Comparison of ENCODE assay signal across 8 cellular contexts in the genomic region with DNA sequence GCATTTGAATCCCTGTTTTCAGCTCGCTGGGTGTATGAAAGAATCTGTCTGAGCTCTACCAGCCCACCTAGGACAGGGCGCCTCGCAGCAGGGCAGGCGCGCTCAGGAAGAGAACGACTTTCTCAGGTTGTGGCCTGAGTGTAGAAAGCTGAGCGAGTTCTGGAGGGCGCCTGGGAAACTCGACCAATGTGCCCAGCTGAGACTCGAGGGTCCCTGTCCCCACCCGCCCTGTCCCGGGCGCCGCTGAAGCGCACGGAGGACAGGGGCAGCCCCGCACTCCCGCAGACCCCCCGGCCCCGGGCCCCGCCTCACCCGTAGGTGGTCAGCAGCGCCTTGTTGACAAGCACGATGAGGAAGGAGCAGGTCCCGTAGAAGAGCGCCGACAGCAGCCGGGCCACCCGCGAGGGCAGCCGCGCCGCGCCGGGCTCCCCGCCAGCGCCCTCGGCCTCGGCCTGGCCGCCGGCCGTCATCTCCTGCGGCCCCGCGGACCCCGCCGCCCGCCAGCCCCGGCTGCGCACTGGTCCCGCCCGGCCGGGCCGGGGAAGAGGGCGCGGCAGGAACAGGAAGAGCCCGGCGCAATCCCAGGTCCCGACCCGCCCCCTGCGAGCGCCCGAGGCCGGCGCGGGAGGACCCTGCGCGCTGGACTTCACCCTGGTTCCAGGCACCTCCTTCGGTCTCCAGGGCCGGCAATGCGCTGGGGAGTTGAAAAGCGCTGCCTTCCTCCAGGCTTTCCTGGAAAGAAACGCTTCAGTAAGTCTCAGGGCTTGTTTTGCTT. TPM values are rescaled to one million over a fixed set of nuclear protein-coding genes. Genes with fewer than 3 reads are reported as not detected.
DNase-seq lines count a peak whose midpoint lies in the region; ATAC-seq and TF ChIP-seq lines count a peak whose summit lies in the region.

A gene (minus strand): TSS at position 547 of the 775 bp plus-strand sequence. CDS start 77 bp downstream, at position 470.

- TF ChIP-seq CTCF in smooth muscle cell (IDR thresholded peaks at IDR 0.05; ENCODE audit: borderline replicate concordance, insufficient read depth, poor library complexity, severe bottlenecking), result no peak

- CTCF ChIA-PET in CD4-positive, alpha-beta memory T cell (lab: Charles Lee; ENCODE audit: partially characterized antibody), result interaction anchor here (1.0 to 2.0 kb wide), 5 partner anchors 16 to 66 kb away, joined by 3 to 6 read pairs (median 5); no protein-coding TSS in a partner anchor

- no peak for ATAC-seq in HG03108 (IDR thresholded peaks at IDR 0.05; ENCODE audit: unreplicated experiment)

- H3K27me3 Mint-ChIP-seq in CD4-positive, alpha-beta memory T cell, result no peaks in the 10 kb centered on the region
- no peaks in the 10 kb centered on the region for H3K27me3 Mint-ChIP-seq in T-helper 2 cell treated with Interferon-gamma antibody and Interleukin-4, amounts not matched to agents 5 μg/mL and 100 μg/mL, for 36 hours (ENCODE audit: low read depth)

- peak within 1 kb of the TSS; percentile 47 for H3K9ac ChIP-seq in smooth muscle cell (ENCODE audit: low read depth)

- H2AFZ ChIP-seq in smooth muscle cell (ENCODE audit: low read depth), result peak within 1 kb of the TSS; percentile 99

- H3K27ac ChIP-seq in CD4-positive, alpha-beta memory T cell (ENCODE audit: low read depth, low read length), result peak within 1 kb of the TSS; percentile 65
- H3K27ac ChIP-seq in layer of hippocampus (ENCODE audit: low read depth, low read length) (peak within 1 kb of the TSS; percentile 85), smooth muscle cell (ENCODE audit: low read depth) (peak within 1 kb of the TSS; percentile 11)

- H3K4me1 ChIP-seq in CD4-positive, alpha-beta memory T cell (ENCODE audit: insufficient read depth, low read length), result peaks cover 27% of the 10 kb centered on the region
- H3K4me1 ChIP-seq in smooth muscle cell (ENCODE audit: low read depth), result peaks cover 7% of the 10 kb centered on the region

- H3K9me3 ChIP-seq in CD4-positive, alpha-beta memory T cell (ENCODE audit: control insufficient read depth in 1 of 2, low read length in 2 of 2), result no peaks in the 10 kb centered on the region
- no peaks in the 10 kb centered on the region for H3K9me3 ChIP-seq in smooth muscle cell (replicated peaks; ENCODE audit: low read depth)

- H4K20me1 ChIP-seq in smooth muscle cell (ENCODE audit: low read depth), result peaks cover 1% of the 10 kb centered on the region

- H3F3A ChIP-seq in smooth muscle cell (ENCODE audit: low read depth), result no peaks in the 10 kb centered on the region

- peak within 1 kb of the TSS; percentile 97 for H3K4me2 ChIP-seq in smooth muscle cell

- POLR2A ChIA-PET in CD4-positive, alpha-beta memory T cell (lab: Charles Lee; ENCODE audit: partially characterized antibody), result interaction anchor here (0.6 to 5.1 kb wide), 9 partner anchors 9 to 1057 kb away, joined by 3 to 30 read pairs (median 6); a partner anchor contains a TSS

- no peaks in the 10 kb centered on the region for H3K9me3 Mint-ChIP-seq in CD4-positive, alpha-beta memory T cell
- no peaks in the 10 kb centered on the region for H3K9me3 Mint-ChIP-seq in T-helper 2 cell treated with Interferon-gamma antibody and Interleukin-4, amounts not matched to agents 5 μg/mL and 100 μg/mL, for 36 hours

- peak in 2 of 5 donors; percentile 12 to 13 for DNase-seq in CD4-positive, alpha-beta memory T cell
- DNase-seq in HCEC 1CT, result peak; percentile 72
- no peak for DNase-seq in T-helper 2 cell treated with Interferon-gamma antibody and Interleukin-4, amounts not matched to agents 5 μg/mL and 100 μg/mL, for 36 hours (ENCODE audit: low spot score)
- DNase-seq in dermis microvascular lymphatic vessel endothelial cell (ENCODE audit: low read depth in 2 of 2), result peak in 1 of 2 donors; percentile 69
- peak; percentile 34 for DNase-seq in smooth muscle cell (lab: John Stamatoyannopoulos, UW; ENCODE audit: unreplicated experiment)
- no peak for DNase-seq in NCI-H1694 treated with DMSO at 0.1 percent for 48 hours (lab: John Stamatoyannopoulos, UW)

- peak within 1 kb of the TSS; percentile 61 to 71 for H3K4me3 ChIP-seq in CD4-positive, alpha-beta memory T cell (ENCODE audit: low read length in 2 of 2)
- H3K4me3 ChIP-seq in smooth muscle cell, result peak within 1 kb of the TSS; percentile 89

- peaks cover 27 to 49% (median 35%) of the 10 kb centered on the region in 4 donors for H3K4me1 Mint-ChIP-seq in CD4-positive, alpha-beta memory T cell
- peaks cover 10% of the 10 kb centered on the region for H3K4me1 Mint-ChIP-seq in T-helper 2 cell treated with Interferon-gamma antibody and Interleukin-4, amounts not matched to agents 5 μg/mL and 100 μg/mL, for 36 hours (ENCODE audit: low read depth)

- H3K27ac Mint-ChIP-seq in CD4-positive, alpha-beta memory T cell, result peak within 1 kb of the TSS; percentile 81 to 94 (median 87)
- H3K27ac Mint-ChIP-seq in T-helper 2 cell treated with Interferon-gamma antibody and Interleukin-4, amounts not matched to agents 5 μg/mL and 100 μg/mL, for 36 hours, result peak within 1 kb of the TSS; percentile 60

- H3K36me3 Mint-ChIP-seq in CD4-positive, alpha-beta memory T cell, result peaks cover 13 to 17% of the 10 kb centered on the region in 2 donors
- H3K36me3 Mint-ChIP-seq in T-helper 2 cell treated with Interferon-gamma antibody and Interleukin-4, amounts not matched to agents 5 μg/mL and 100 μg/mL, for 36 hours (ENCODE audit: low read depth), result peaks cover 39% of the 10 kb centered on the region

- H3K36me3 ChIP-seq in CD4-positive, alpha-beta memory T cell (ENCODE audit: insufficient read depth, low read length), result no peaks in the 10 kb centered on the region
- H3K36me3 ChIP-seq in smooth muscle cell (ENCODE audit: low read depth), result no peaks in the 10 kb centered on the region

- H3K79me2 ChIP-seq in smooth muscle cell (ENCODE audit: low read depth), result peaks cover 15% of the 10 kb centered on the region

- H3K4me3 Mint-ChIP-seq in CD4-positive, alpha-beta memory T cell, result peak within 1 kb of the TSS; percentile 84 to 94 (median 90)
- peak within 1 kb of the TSS; percentile 75 for H3K4me3 Mint-ChIP-seq in T-helper 2 cell treated with Interferon-gamma antibody and Interleukin-4, amounts not matched to agents 5 μg/mL and 100 μg/mL, for 36 hours

- intact Hi-C loops in CD4-positive, alpha-beta memory T cell (cut with micrococcal nuclease), result loop anchor here (1.0 to 2.0 kb wide), 2 partner anchors 35 to 68 kb away; a partner anchor contains a TSS

- 3% methylated on average over 26 of the region's 73 CpGs for WGBS in smooth muscle cell (ENCODE audit: low lambda C conversion rate)

- H3K27me3 ChIP-seq in CD4-positive, alpha-beta memory T cell (ENCODE audit: insufficient read depth, low read length), result no peaks in the 10 kb centered on the region
- H3K27me3 ChIP-seq in layer of hippocampus (ENCODE audit: control insufficient read depth, insufficient read depth, low read length) (no peaks in the 10 kb centered on the region), smooth muscle cell (ENCODE audit: low read depth) (no peaks in the 10 kb centered on the region)

RNA-seq across cellular contexts. Expression of the gene that starts here (rescaled TPM):
- total RNA-seq in CD4-positive, alpha-beta memory T cell, result 10 to 100 TPM; 29.8 to 30.3 TPM
- 10 to 100 TPM; 25.3 to 30.5 TPM for polyA plus RNA-seq in CD4-positive, alpha-beta memory T cell
- total RNA-seq in dermis microvascular lymphatic vessel endothelial cell (20.7 and 25.3 TPM in 2 replicates), smooth muscle cell (15.7 and 25.5 TPM in 2 replicates)
- 16.5 and 25.5 TPM in 2 replicates for polyA plus RNA-seq in smooth muscle cell

Comparison
In these comparisons a context has a peak if more than half of its experiments do, and no peak if none do; other contexts are left out.
1. DNase-seq: peak in HCEC 1CT (single experiment) and smooth muscle cell (single experiment); none in T-helper 2 cell treated with Interferon-gamma antibody and Interleukin-4, amounts not matched to agents 5 μg/mL and 100 μg/mL, for 36 hours (single experiment) and NCI-H1694 treated with DMSO at 0.1 percent for 48 hours (single experiment).
2. H3K27ac ChIP-seq: peak in every context shown above with its lines; median percentile 85 in layer of hippocampus; 65 in CD4-positive, alpha-beta memory T cell; 11 in smooth muscle cell.